In genomic region chr5:5422819-5423515, GRCh38 we compare ENCODE assay signal across 8 cellular contexts. TPM values are rescaled to one million over a fixed set of nuclear protein-coding genes. Genes with fewer than 3 reads are reported as not detected.
DNase-seq lines count a peak whose midpoint lies in the region; ATAC-seq and TF ChIP-seq lines count a peak whose summit lies in the region.

No MANE protein-coding gene starts in this region.

- peak overlapping the region; percentile 84 for H2AFZ ChIP-seq in ACC112 (ENCODE audit: low read length, unreplicated experiment)

- peaks cover 54% of the 10 kb centered on the region for H3K79me2 ChIP-seq in ACC112 (ENCODE audit: control insufficient read depth, insufficient read depth, low read length, unreplicated experiment)

- H3K27ac ChIP-seq in ACC112 (ENCODE audit: low read depth, low read length) = peak overlapping the region; percentile 95

- peak; percentile 6 for ATAC-seq in GM18519 (IDR thresholded peaks at IDR 0.05; ENCODE audit: low FRiP score, unreplicated experiment)
- peak; percentile 22 for ATAC-seq in HG03064 (IDR thresholded peaks at IDR 0.05; ENCODE audit: low read depth, unreplicated experiment)
- ATAC-seq in T-helper 17 cell = peak; percentile 22

- no peak for DNase-seq in T-helper 17 cell
- DNase-seq in fibroblast of the aortic adventitia (ENCODE audit: low read depth) = no peak
- peak; percentile 77 for DNase-seq in retina
- no peak for DNase-seq in medulla oblongata (ENCODE audit: extremely low spot score)
- no peak for DNase-seq in SHP77 treated with DMSO at 0.1 percent for 48 hours (lab: John Stamatoyannopoulos, UW)

- peaks cover 25% of the 10 kb centered on the region for H3K4me1 Mint-ChIP-seq in T-helper 17 cell

- no peaks in the 10 kb centered on the region for H3K27me3 Mint-ChIP-seq in T-helper 17 cell

- H3K9me3 ChIP-seq in T-helper 17 cell (ENCODE audit: control insufficient read depth, low read length, poor library complexity, severe bottlenecking) = no peaks in the 10 kb centered on the region

- peaks cover 2% of the 10 kb centered on the region for H3K36me3 Mint-ChIP-seq in T-helper 17 cell (ENCODE audit: low read depth)

- no peak for TF ChIP-seq CTCF in fibroblast of the aortic adventitia (IDR thresholded peaks at IDR 0.05; ENCODE audit: insufficient read depth, low read length)

- H3K27ac Mint-ChIP-seq in T-helper 17 cell = no peak overlapping the region

- H3K36me3 ChIP-seq in ACC112 (ENCODE audit: insufficient read depth, low read length) = no peaks in the 10 kb centered on the region

- H3K27me3 ChIP-seq in ACC112 (ENCODE audit: insufficient read depth, low read length) = no peaks in the 10 kb centered on the region

- peak overlapping the region; percentile 100 for H3K4me3 ChIP-seq in ACC112 (ENCODE audit: low read depth, low read length)
- peak overlapping the region; percentile 92 for H3K4me3 ChIP-seq in fibroblast of the aortic adventitia (ENCODE audit: low read depth, low read length)

- no peak overlapping the region for H3K4me3 Mint-ChIP-seq in T-helper 17 cell

- peaks cover 34% of the 10 kb centered on the region for H3K4me1 ChIP-seq in ACC112 (ENCODE audit: control insufficient read depth, insufficient read depth, low read length, unreplicated experiment)

RNA-seq across cellular contexts. Expression of gene ICE1, which starts 0.5 kb away (rescaled TPM):
- total RNA-seq in T-helper 17 cell (10 to 100 TPM; 28.9 to 36.3 TPM), fibroblast of the aortic adventitia (ENCODE audit: low replicate concordance) (28.9 and 34.6 TPM in 2 replicates)
